ENCODE assay signal across 13 cellular contexts in genomic region chr16:21150375-21151001, GRCh38. TPM values are rescaled to one million over a fixed set of nuclear protein-coding genes. Genes with fewer than 3 reads are reported as not detected.
DNase-seq lines count a peak whose midpoint lies in the region; ATAC-seq and TF ChIP-seq lines count a peak whose summit lies in the region.
"Had no signal": no experiment of that assay in that cellular context is flagged by ENCODE, and none has a peak within 500 bp of the region (broad histone marks: within the 10 kb centered on the region; RNA-seq: fewer than 3 reads in every experiment).

DNAH3 (minus strand) TSS chr16:21150846; CDS start chr16:21150319, 527 bp downstream.

- H3K36me3 ChIP-seq in right atrium auricular region = no peaks in the 10 kb centered on the region
- H3K36me3 ChIP-seq in upper lobe of right lung = no peaks in the 10 kb centered on the region

- H3K9me3 Mint-ChIP-seq in WTC11 = peaks cover 9% of the 10 kb centered on the region
- H3K9me3 Mint-ChIP-seq: mesothelial cell of epicardium had no signal

- CTCF ChIA-PET in GM10248 (lab: Yijun Ruan, JAX) = interaction anchor here (0.9 kb wide), 1 partner anchor 413 kb away, joined by 5 read pairs; no protein-coding TSS in a partner anchor
- CTCF ChIA-PET in WTC11 (lab: Charles Lee) = interaction anchor here (1.1 to 2.2 kb wide), 2 partner anchors 38 to 150 kb away, joined by 3 to 6 read pairs; no protein-coding TSS in a partner anchor

- no peak for DNase-seq in Right ventricle myocardium inferior (ENCODE audit: missing footprints)
- DNase-seq in right atrium auricular region (ENCODE audit: low spot score) = no peak
- peak; percentile 76 for DNase-seq in NCI-H526 treated with DMSO at 0.1 percent for 48 hours (lab: John Stamatoyannopoulos, UW)
- peak; percentile 68 for DNase-seq in upper lobe of right lung
- no peak for DNase-seq in GM10248 (ENCODE audit: extremely low spot score)
- no peak for DNase-seq in SIG-M5 treated with dmso at 0.1 percent for 504 hours (lab: John Stamatoyannopoulos, UW; ENCODE audit: unreplicated experiment)
- DNase-seq in WTC11 (ENCODE audit: low spot score) = no peak
- DNase-seq: activated CD4-positive, alpha-beta T cell treated with anti-CD3 and anti-CD28 coated beads, Interleukin-2, amount 50 U/mL, for 4 hours; stimulated activated CD4-positive, alpha-beta T cell treated with anti-CD3 and anti-CD28 coated beads, Interleukin-12 subunit alpha, Interleukin-12 subunit beta, amount 100 ng/mL, for 4 hours; stimulated activated naive CD8-positive, alpha-beta T cell treated with anti-CD3 and anti-CD28 coated beads, Interleukin-15, Interleukin-2, amounts not matched to agents 100 U/mL and 50 U/mL, for 24 hours had no signal

- ATAC-seq in Right ventricle myocardium inferior = peak; percentile 66
- ATAC-seq in esophagus mucosa = peak; percentile 85
- peak; percentile 90 for ATAC-seq in upper lobe of right lung
- no peak for ATAC-seq in WTC11
- ATAC-seq: GM12878; stimulated activated naive CD8-positive, alpha-beta T cell treated with anti-CD3 and anti-CD28 coated beads, Interleukin-15, Interleukin-2, amounts not matched to agents 100 U/mL and 50 U/mL, for 24 hours had no signal

- POLR2A ChIA-PET in GM10248 (lab: Yijun Ruan, JAX) = no interaction called here
- POLR2A ChIA-PET in WTC11 (lab: Charles Lee) = no interaction called here

- no peak for TF ChIP-seq CTCF in right atrium auricular region (IDR thresholded peaks at IDR 0.05)
- no peak for TF ChIP-seq CTCF in upper lobe of right lung (IDR thresholded peaks at IDR 0.05)
- TF ChIP-seq CTCF in GM10248 (IDR thresholded peaks at IDR 0.05; ENCODE audit: control extremely low read depth, extremely low read depth, low read depth, missing control alignments) = no peak
- no peak for TF ChIP-seq CTCF in WTC11 (IDR thresholded peaks at IDR 0.05)

- H3K4me1 ChIP-seq in right atrium auricular region = peaks cover 0 to 7% of the 10 kb centered on the region in 2 donors
- H3K4me1 ChIP-seq in upper lobe of right lung = peaks cover 4% of the 10 kb centered on the region

- intact Hi-C loops in Right ventricle myocardium inferior (cut with DNase I) = loop anchor here (10.0 kb wide), 1 partner anchor 404 kb away; no protein-coding TSS in a partner anchor
- intact Hi-C loops in upper lobe of right lung (cut with DNase I) = no loop called here

- peaks cover 2% of the 10 kb centered on the region; the same call in 1 of the 2 replicates for H3K4me1 Mint-ChIP-seq in WTC11
- H3K4me1 Mint-ChIP-seq: mesothelial cell of epicardium had no signal

- H3K9me3 ChIP-seq in right atrium auricular region (no peaks in the 10 kb centered on the region), upper lobe of right lung (no peaks in the 10 kb centered on the region)

- H3K27me3 ChIP-seq in right atrium auricular region = no peaks in the 10 kb centered on the region
- H3K27me3 ChIP-seq in upper lobe of right lung = no peaks in the 10 kb centered on the region

- H3K4me3 ChIP-seq in right atrium auricular region (no peak within 1 kb of the TSS), upper lobe of right lung (no peak within 1 kb of the TSS)
- H3K4me3 ChIP-seq: GM12878 had no signal

- no peak within 1 kb of the TSS for H3K4me3 Mint-ChIP-seq in WTC11
- H3K4me3 Mint-ChIP-seq: mesothelial cell of epicardium had no signal

- no peaks in the 10 kb centered on the region for H3K36me3 Mint-ChIP-seq in WTC11
- H3K36me3 Mint-ChIP-seq: mesothelial cell of epicardium had no signal

- no peak within 1 kb of the TSS for H3K27ac Mint-ChIP-seq in WTC11
- H3K27ac Mint-ChIP-seq: mesothelial cell of epicardium had no signal

- peaks cover 7% of the 10 kb centered on the region for H3K27me3 Mint-ChIP-seq in WTC11 (ENCODE audit: low read depth)

- H3K27ac ChIP-seq in right atrium auricular region (no peak within 1 kb of the TSS), upper lobe of right lung (no peak within 1 kb of the TSS)

TF ChIP-seq in WTC11, 78 proteins besides CTCF, POLR2A, EP300 and RAD21:
- no peak for TF ChIP-seq PREB (CRISPR knock-in tag; IDR thresholded peaks at IDR 0.05; ENCODE audit: borderline replicate concordance)
- TF ChIP-seq TP53 (CRISPR knock-in tag; IDR thresholded peaks at IDR 0.05) = no peak
- no peak for TF ChIP-seq ZNF425 (CRISPR knock-in tag; conservative IDR thresholded peaks at IDR 0.05)

RNA-seq across cellular contexts. Expression of gene DNAH3, which starts in this region (rescaled TPM):
- 1.0 TPM for total RNA-seq in Right ventricle myocardium inferior
- total RNA-seq in right atrium auricular region = under 1 TPM in 1 of 2 donors, not detected in 1; 0.20 TPM
- total RNA-seq in esophagus mucosa = 0.60 TPM
- total RNA-seq in upper lobe of right lung = 0.06 TPM
- total RNA-seq in WTC11 (2021) = 0.57 to 1.2 TPM (median 1.1 TPM) in 3 replicates
- total RNA-seq: mesothelial cell of epicardium had no signal

Comparison
In these comparisons a context has a peak if more than half of its experiments do, and no peak if none do; other contexts are left out.
1. Peak in ATAC-seq in esophagus mucosa; RNA of the gene not detected or under 1 TPM.
2. Peak in DNase-seq and ATAC-seq in upper lobe of right lung; RNA of the gene not detected or under 1 TPM.